In the genomic region with DNA sequence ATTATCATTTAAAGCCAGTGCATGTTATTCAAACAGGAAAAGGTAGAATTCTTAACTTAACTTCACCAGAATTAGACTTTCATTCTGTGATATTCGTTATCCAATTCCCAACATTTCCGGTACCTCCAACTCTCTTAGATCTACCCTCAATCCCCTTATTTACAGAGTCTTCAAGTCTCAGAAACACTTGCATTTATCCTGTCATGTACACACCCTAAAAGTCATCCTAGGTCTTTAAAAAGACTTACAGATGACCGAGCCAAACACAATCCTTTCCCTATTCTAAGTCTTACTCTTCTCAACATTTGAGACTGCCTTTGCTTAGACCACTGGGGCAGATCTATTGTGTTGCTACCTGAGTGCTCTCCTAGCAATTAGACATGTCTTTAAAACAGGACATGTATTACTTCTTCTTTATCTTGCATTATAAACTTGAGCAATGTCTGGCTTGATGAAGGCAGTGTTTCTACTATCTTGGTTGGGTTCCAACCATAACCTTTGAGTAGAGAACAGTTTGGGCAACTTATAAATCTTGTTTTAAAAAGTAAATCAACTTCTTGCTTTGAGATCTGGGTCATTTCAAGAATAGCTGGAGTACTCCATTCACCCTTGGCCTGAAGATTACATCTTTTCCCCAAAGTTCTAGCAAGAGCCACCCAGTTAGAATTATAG, we compare ENCODE assay signal across 1 cellular context.
A peak's percentile ranks its signal among the peaks of the same experiment; 100 is the strongest.
TF ChIP-seq lines count a peak whose summit lies in the region.

No MANE protein-coding gene starts in this region.

TF ChIP-seq in GM12878, 131 proteins besides CTCF, POLR2A, EP300 and RAD21:
- 0 out of 2 replicates have a peak, but pooled peaks have one; percentile 15 for TF ChIP-seq RAD51 (IDR thresholded peaks at IDR 0.05)
- TF ChIP-seq, protein P1, sequence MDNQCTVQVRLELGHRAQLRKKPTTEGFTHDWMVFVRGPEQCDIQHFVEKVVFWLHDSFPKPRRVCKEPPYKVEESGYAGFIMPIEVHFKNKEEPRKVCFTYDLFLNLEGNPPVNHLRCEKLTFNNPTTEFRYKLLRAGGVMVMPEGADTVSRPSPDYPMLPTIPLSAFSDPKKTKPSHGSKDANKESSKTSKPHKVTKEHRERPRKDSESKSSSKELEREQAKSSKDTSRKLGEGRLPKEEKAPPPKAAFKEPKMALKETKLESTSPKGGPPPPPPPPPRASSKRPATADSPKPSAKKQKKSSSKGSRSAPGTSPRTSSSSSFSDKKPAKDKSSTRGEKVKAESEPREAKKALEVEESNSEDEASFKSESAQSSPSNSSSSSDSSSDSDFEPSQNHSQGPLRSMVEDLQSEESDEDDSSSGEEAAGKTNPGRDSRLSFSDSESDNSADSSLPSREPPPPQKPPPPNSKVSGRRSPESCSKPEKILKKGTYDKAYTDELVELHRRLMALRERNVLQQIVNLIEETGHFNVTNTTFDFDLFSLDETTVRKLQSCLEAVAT (IDR thresholded peaks at IDR 0.05): peak; percentile 80
- TF ChIP-seq, protein P2, sequence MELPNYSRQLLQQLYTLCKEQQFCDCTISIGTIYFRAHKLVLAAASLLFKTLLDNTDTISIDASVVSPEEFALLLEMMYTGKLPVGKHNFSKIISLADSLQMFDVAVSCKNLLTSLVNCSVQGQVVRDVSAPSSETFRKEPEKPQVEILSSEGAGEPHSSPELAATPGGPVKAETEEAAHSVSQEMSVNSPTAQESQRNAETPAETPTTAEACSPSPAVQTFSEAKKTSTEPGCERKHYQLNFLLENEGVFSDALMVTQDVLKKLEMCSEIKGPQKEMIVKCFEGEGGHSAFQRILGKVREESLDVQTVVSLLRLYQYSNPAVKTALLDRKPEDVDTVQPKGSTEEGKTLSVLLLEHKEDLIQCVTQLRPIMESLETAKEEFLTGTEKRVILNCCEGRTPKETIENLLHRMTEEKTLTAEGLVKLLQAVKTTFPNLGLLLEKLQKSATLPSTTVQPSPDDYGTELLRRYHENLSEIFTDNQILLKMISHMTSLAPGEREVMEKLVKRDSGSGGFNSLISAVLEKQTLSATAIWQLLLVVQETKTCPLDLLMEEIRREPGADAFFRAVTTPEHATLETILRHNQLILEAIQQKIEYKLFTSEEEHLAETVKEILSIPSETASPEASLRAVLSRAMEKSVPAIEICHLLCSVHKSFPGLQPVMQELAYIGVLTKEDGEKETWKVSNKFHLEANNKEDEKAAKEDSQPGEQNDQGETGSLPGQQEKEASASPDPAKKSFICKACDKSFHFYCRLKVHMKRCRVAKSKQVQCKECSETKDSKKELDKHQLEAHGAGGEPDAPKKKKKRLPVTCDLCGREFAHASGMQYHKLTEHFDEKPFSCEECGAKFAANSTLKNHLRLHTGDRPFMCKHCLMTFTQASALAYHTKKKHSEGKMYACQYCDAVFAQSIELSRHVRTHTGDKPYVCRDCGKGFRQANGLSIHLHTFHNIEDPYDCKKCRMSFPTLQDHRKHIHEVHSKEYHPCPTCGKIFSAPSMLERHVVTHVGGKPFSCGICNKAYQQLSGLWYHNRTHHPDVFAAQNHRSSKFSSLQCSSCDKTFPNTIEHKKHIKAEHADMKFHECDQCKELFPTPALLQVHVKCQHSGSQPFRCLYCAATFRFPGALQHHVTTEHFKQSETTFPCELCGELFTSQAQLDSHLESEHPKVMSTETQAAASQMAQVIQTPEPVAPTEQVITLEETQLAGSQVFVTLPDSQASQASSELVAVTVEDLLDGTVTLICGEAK (IDR thresholded peaks at IDR 0.05; ENCODE audit: borderline replicate concordance): no peak
